20 cellular contexts compared by ENCODE assay signal in genomic region chr2:237178396-237178795, GRCh38.
DNase-seq lines count a peak whose midpoint lies in the region; ATAC-seq and TF ChIP-seq lines count a peak whose summit lies in the region.
"Had no signal": no experiment of that assay in that cellular context is flagged by ENCODE, and none has a peak within 500 bp of the region (broad histone marks: within the 10 kb centered on the region; RNA-seq: fewer than 3 reads in every experiment).

No MANE protein-coding gene starts in this region.

- peak overlapping the region; percentile 97 for H3K56ac ChIP-seq in IMR-90 (ENCODE audit: extremely low read depth, insufficient read depth, low read length)

- dilution Hi-C loops in IMR-90 (cut with HindIII; ENCODE audit: low sequenced_read_pairs, unreplicated experiment) (no loop called here), mammary epithelial cell (cut with HindIII; ENCODE audit: low sequenced_read_pairs) (no loop called here)

- H3K36me3 ChIP-seq in IMR-90 (ENCODE audit: control insufficient read depth, insufficient read depth, low read length) = no peaks in the 10 kb centered on the region
- H3K36me3 ChIP-seq in mammary epithelial cell (ENCODE audit: insufficient read depth, low read length) = no peaks in the 10 kb centered on the region
- no peaks in the 10 kb centered on the region for H3K36me3 ChIP-seq in tibial artery
- H3K36me3 ChIP-seq: BE2C, pancreas had no signal

- peak overlapping the region; percentile 84 for H2AK9ac ChIP-seq in IMR-90 (replicated peaks; ENCODE audit: low read depth, low read length, poor library complexity)

- WGBS in IMR-90 (ENCODE audit: extremely low coverage in 2 of 2, insufficient read length in 1 of 2), 2 experiments = no CpG with 5 or more reads among the region's 6 CpGs
- WGBS in mammary epithelial cell (ENCODE audit: low coverage, missing lambda C conversion rate) = 89% methylated on average over 6 of the region's 6 CpGs

- H3K23ac ChIP-seq in IMR-90 (ENCODE audit: low read depth, low read length) = peak overlapping the region; percentile 98

- DNase-seq in AG09319 (ENCODE audit: extremely low read depth, low read depth) (peak; percentile 43), IMR-90 (peak; percentile 100), mammary epithelial cell (peak; percentile 38), mesenteric fat pad (ENCODE audit: low spot score) (peak; percentile 49), tibial artery (no peak), NCI-H69 (lab: John Stamatoyannopoulos, UW) (no peak)
- no peak for DNase-seq in activated T-helper 2 cell treated with anti-CD3 and anti-CD28 coated beads, Interferon-gamma antibody, Interleukin-2, Interleukin-4, amounts not matched to agents 10 μg/mL and 5 μg/mL and 100 μg/mL, durations not matched to agents 14 hours and 24 hours and 36 hours (ENCODE audit: low spot score)
- DNase-seq: activated CD4-positive, alpha-beta memory T cell treated with anti-CD3 and anti-CD28 coated beads for 36 hours; activated effector memory CD4-positive, alpha-beta T cell treated with anti-CD3 and anti-CD28 coated beads, Interleukin-2, amount 50 U/mL, for 16 hours; BE2C; body of pancreas; endodermal cell; kidney glomerular epithelial cell; MM.1S; NCI-H2029; NCI-H748 treated with DMSO at 0.1 percent for 48 hours; pancreas; SHP77 treated with DMSO at 0.1 percent for 48 hours; stimulated activated CD4-positive, alpha-beta T cell treated with anti-CD3 and anti-CD28 coated beads, Interleukin-15, amount 100 ng/mL, for 24 hours had no signal

- H3K36me3 Mint-ChIP-seq in activated T-helper 2 cell treated with anti-CD3 and anti-CD28 coated beads, Interferon-gamma antibody, Interleukin-2, Interleukin-4, amounts not matched to agents 10 μg/mL and 5 μg/mL and 100 μg/mL, durations not matched to agents 14 hours and 24 hours and 36 hours (ENCODE audit: low read depth) = no peaks in the 10 kb centered on the region
- H3K36me3 Mint-ChIP-seq: activated CD4-positive, alpha-beta memory T cell treated with anti-CD3 and anti-CD28 coated beads for 36 hours had no signal

- H3K9me3 Mint-ChIP-seq in activated T-helper 2 cell treated with anti-CD3 and anti-CD28 coated beads, Interferon-gamma antibody, Interleukin-2, Interleukin-4, amounts not matched to agents 10 μg/mL and 5 μg/mL and 100 μg/mL, durations not matched to agents 14 hours and 24 hours and 36 hours = no peaks in the 10 kb centered on the region

- no peak for TF ChIP-seq POLR2A in IMR-90 (IDR thresholded peaks at IDR 0.05; ENCODE audit: low read depth, low read length)

- H2BK120ac ChIP-seq in IMR-90 (ENCODE audit: low read depth, low read length) = peak overlapping the region; percentile 100

- H3K9ac ChIP-seq in IMR-90 (ENCODE audit: low read depth, low read length) (peak overlapping the region; percentile 17), mammary epithelial cell (ENCODE audit: insufficient read depth, low read length) (no peak overlapping the region)

- peak overlapping the region; percentile 99 for H4K5ac ChIP-seq in IMR-90 (ENCODE audit: low read depth, low read length)

- in situ Hi-C loops in IMR-90 (cut with MboI; ENCODE audit: low sequenced_read_pairs) (no loop called here), mammary epithelial cell (cut with MboI; ENCODE audit: low sequenced_read_pairs in 2 of 2) (no loop called here)

- H3K27me3 ChIP-seq in IMR-90 (ENCODE audit: control insufficient read depth, insufficient read depth, low read length) (no peaks in the 10 kb centered on the region), mammary epithelial cell (ENCODE audit: insufficient read depth, low read length) (no peaks in the 10 kb centered on the region), tibial artery (no peaks in the 10 kb centered on the region)
- H3K27me3 ChIP-seq: BE2C, body of pancreas, pancreas had no signal

- H3K4ac ChIP-seq in IMR-90 (ENCODE audit: low read depth, low read length) = peak overlapping the region; percentile 100

- H3K4me1 Mint-ChIP-seq in activated T-helper 2 cell treated with anti-CD3 and anti-CD28 coated beads, Interferon-gamma antibody, Interleukin-2, Interleukin-4, amounts not matched to agents 10 μg/mL and 5 μg/mL and 100 μg/mL, durations not matched to agents 14 hours and 24 hours and 36 hours (ENCODE audit: low read depth) = peaks cover 3% of the 10 kb centered on the region
- H3K4me1 Mint-ChIP-seq: endodermal cell had no signal

- peak overlapping the region; percentile 99 for H4K91ac ChIP-seq in IMR-90 (ENCODE audit: insufficient read depth, low read depth, low read length)

- peaks cover 37% of the 10 kb centered on the region for H3K9me1 ChIP-seq in IMR-90 (ENCODE audit: insufficient read depth, low read length)

- no peaks in the 10 kb centered on the region for H3K79me2 ChIP-seq in mammary epithelial cell (ENCODE audit: insufficient read depth, low read length)

- H3K4me3 ChIP-seq in IMR-90 (ENCODE audit: insufficient read depth, low read depth, low read length) (no peak overlapping the region), mammary epithelial cell (replicated peaks in 1 of 3; ENCODE audit: insufficient read depth in 1 of 3, low read depth in 2 of 3, low read length in 3 of 3) (no peak overlapping the region), tibial artery (no peak overlapping the region)
- H3K4me3 ChIP-seq: body of pancreas, pancreas had no signal

- intact Hi-C loops in IMR-90 (cut with micrococcal nuclease) (loop anchor here (2.0 kb wide), 2 partner anchors 80 to 104 kb away; no protein-coding TSS in a partner anchor), mammary epithelial cell (cut with micrococcal nuclease) (no loop called here), tibial artery (cut with DNase I; ENCODE audit: low total_unique reads) (no loop called here)
- intact Hi-C loops in activated T-helper 2 cell treated with anti-CD3 and anti-CD28 coated beads, Interferon-gamma antibody, Interleukin-2, Interleukin-4, amounts not matched to agents 10 μg/mL and 5 μg/mL and 100 μg/mL, durations not matched to agents 14 hours and 24 hours and 36 hours (cut with micrococcal nuclease) = no loop called here

- H3K27me3 Mint-ChIP-seq in activated T-helper 2 cell treated with anti-CD3 and anti-CD28 coated beads, Interferon-gamma antibody, Interleukin-2, Interleukin-4, amounts not matched to agents 10 μg/mL and 5 μg/mL and 100 μg/mL, durations not matched to agents 14 hours and 24 hours and 36 hours (ENCODE audit: low read depth) = peaks cover 20% of the 10 kb centered on the region

- H3K79me1 ChIP-seq in IMR-90 (ENCODE audit: low read depth in 1 of 2, low read length in 2 of 2) = peaks cover 27 to 49% of the 10 kb centered on the region in 2 experiments; a peak in 3 of 4 replicates

- peak overlapping the region; percentile 99 for H3K18ac ChIP-seq in IMR-90 (ENCODE audit: low read depth, low read length)

- CTCF ChIA-PET in IMR-90 (lab: Yijun Ruan, JAX) = no interaction called here
- CTCF ChIA-PET in mammary epithelial cell (lab: Charles Lee; ENCODE audit: low non-redundant PET) = no interaction called here

- H3K27ac ChIP-seq in IMR-90 (ENCODE audit: insufficient read depth, low read length) (peak overlapping the region; percentile 95), mammary epithelial cell (ENCODE audit: insufficient read depth, low read depth, low read length) (no peak overlapping the region), tibial artery (no peak overlapping the region)
- H3K27ac ChIP-seq: body of pancreas, pancreas had no signal

- peak overlapping the region; percentile 100 for H2BK20ac ChIP-seq in IMR-90 (ENCODE audit: low read depth, low read length)

- peak overlapping the region; percentile 91 for H3K14ac ChIP-seq in IMR-90 (replicated peaks; ENCODE audit: low read depth, low read length)

- peak overlapping the region; percentile 98 for H2AK5ac ChIP-seq in IMR-90 (ENCODE audit: low read depth, low read length)

- H2AFZ ChIP-seq in IMR-90 (replicated peaks; ENCODE audit: low read length, poor library complexity) = peak overlapping the region; percentile 67
- no peak overlapping the region for H2AFZ ChIP-seq in mammary epithelial cell (ENCODE audit: low read depth, low read length)

- TF ChIP-seq CTCF in AG09319 (IDR thresholded peaks at IDR 0.05; ENCODE audit: low read depth, low read length) (no peak), IMR-90 (conservative IDR thresholded peaks at IDR 0.05; ENCODE audit: low read depth, low read length) (no peak), mammary epithelial cell (conservative IDR thresholded peaks at IDR 0.05 in 1 of 2, IDR thresholded peaks at IDR 0.05 in 1 of 2; ENCODE audit: extremely low read depth in 1 of 2, insufficient read depth in 1 of 2, low read depth in 1 of 2, low read length in 2 of 2) (no peak), tibial artery (IDR thresholded peaks at IDR 0.05) (no peak)

- H2BK5ac ChIP-seq in IMR-90 (ENCODE audit: low read depth, low read length, poor library complexity, severe bottlenecking) = peak overlapping the region; percentile 99

- H3K27ac Mint-ChIP-seq in activated T-helper 2 cell treated with anti-CD3 and anti-CD28 coated beads, Interferon-gamma antibody, Interleukin-2, Interleukin-4, amounts not matched to agents 10 μg/mL and 5 μg/mL and 100 μg/mL, durations not matched to agents 14 hours and 24 hours and 36 hours = no peak overlapping the region
- H3K27ac Mint-ChIP-seq: activated CD4-positive, alpha-beta memory T cell treated with anti-CD3 and anti-CD28 coated beads for 36 hours; endodermal cell had no signal

- H3K4me3 Mint-ChIP-seq in activated T-helper 2 cell treated with anti-CD3 and anti-CD28 coated beads, Interferon-gamma antibody, Interleukin-2, Interleukin-4, amounts not matched to agents 10 μg/mL and 5 μg/mL and 100 μg/mL, durations not matched to agents 14 hours and 24 hours and 36 hours (ENCODE audit: low read depth) = no peak overlapping the region
- H3K4me3 Mint-ChIP-seq: activated CD4-positive, alpha-beta memory T cell treated with anti-CD3 and anti-CD28 coated beads for 36 hours; endodermal cell had no signal

- H3K4me1 ChIP-seq in IMR-90 (ENCODE audit: control insufficient read depth, insufficient read depth, low read length) (peaks cover 33% of the 10 kb centered on the region), mammary epithelial cell (ENCODE audit: insufficient read depth, low read length) (no peaks in the 10 kb centered on the region), tibial artery (peaks cover 0 to 8% (median 0%) of the 10 kb centered on the region in 4 donors)
- H3K4me1 ChIP-seq: BE2C, body of pancreas, pancreas had no signal

- H3K9me3 ChIP-seq in IMR-90 (ENCODE audit: control insufficient read depth, insufficient read depth, low read length) (peaks cover 3% of the 10 kb centered on the region; the same call in 1 of the 2 replicates), mammary epithelial cell (replicated peaks; ENCODE audit: insufficient read depth, low read length) (no peaks in the 10 kb centered on the region), tibial artery (no peaks in the 10 kb centered on the region)
- H3K9me3 ChIP-seq: BE2C, pancreas had no signal

- ATAC-seq in IMR-90 (ENCODE audit: low read depth) = peak; percentile 86
- ATAC-seq in HG02759 (IDR thresholded peaks at IDR 0.05; ENCODE audit: unreplicated experiment) = no peak
- ATAC-seq: body of pancreas, pancreas had no signal

- H3K4me2 ChIP-seq in IMR-90 (ENCODE audit: low read depth, low read length) = no peak overlapping the region
- H3K4me2 ChIP-seq in mammary epithelial cell (ENCODE audit: insufficient read depth, low read depth, low read length) = no peak overlapping the region

- H4K20me1 ChIP-seq in IMR-90 (ENCODE audit: insufficient read depth, low read length) = no peaks in the 10 kb centered on the region
- no peaks in the 10 kb centered on the region for H4K20me1 ChIP-seq in mammary epithelial cell (ENCODE audit: insufficient read depth, low read length)

- TF ChIP-seq RAD21 in IMR-90 (IDR thresholded peaks at IDR 0.05; ENCODE audit: low read length) = peak; percentile 9; the same call in 1 of the 2 replicates

- peak overlapping the region; percentile 86; the same call in 2 of the 3 replicates for H2BK15ac ChIP-seq in IMR-90 (ENCODE audit: low read depth, low read length)

- H4K8ac ChIP-seq in IMR-90 (ENCODE audit: low read depth in 2 of 2, low read length in 2 of 2) = peak overlapping the region; percentile 87 to 96

- POLR2A ChIA-PET in IMR-90 (lab: Charles Lee; ENCODE audit: unreplicated experiment) = interaction anchor here (0.7 to 0.9 kb wide), 4 partner anchors 45 to 235 kb away, joined by 3 read pairs; no protein-coding TSS in a partner anchor

- BruUV-seq in IMR-90 (replicated peaks; lab: Mats Ljungman, UMichigan) (no TSS peak), mammary epithelial cell (replicated peaks; lab: Mats Ljungman, UMichigan) (no TSS peak)

Comparison
In these comparisons a context has a peak if more than half of its experiments do, and no peak if none do; other contexts are left out.
1. DNase-seq: peak in AG09319 (single experiment), IMR-90 (single experiment), mammary epithelial cell (single experiment) and mesenteric fat pad (single experiment); none in activated T-helper 2 cell treated with anti-CD3 and anti-CD28 coated beads, Interferon-gamma antibody, Interleukin-2, Interleukin-4, amounts not matched to agents 10 μg/mL and 5 μg/mL and 100 μg/mL, durations not matched to agents 14 hours and 24 hours and 36 hours (single experiment), tibial artery (0 of 2) and NCI-H69 (single experiment).